ENCODE assay signal across 19 cellular contexts in the genomic region with DNA sequence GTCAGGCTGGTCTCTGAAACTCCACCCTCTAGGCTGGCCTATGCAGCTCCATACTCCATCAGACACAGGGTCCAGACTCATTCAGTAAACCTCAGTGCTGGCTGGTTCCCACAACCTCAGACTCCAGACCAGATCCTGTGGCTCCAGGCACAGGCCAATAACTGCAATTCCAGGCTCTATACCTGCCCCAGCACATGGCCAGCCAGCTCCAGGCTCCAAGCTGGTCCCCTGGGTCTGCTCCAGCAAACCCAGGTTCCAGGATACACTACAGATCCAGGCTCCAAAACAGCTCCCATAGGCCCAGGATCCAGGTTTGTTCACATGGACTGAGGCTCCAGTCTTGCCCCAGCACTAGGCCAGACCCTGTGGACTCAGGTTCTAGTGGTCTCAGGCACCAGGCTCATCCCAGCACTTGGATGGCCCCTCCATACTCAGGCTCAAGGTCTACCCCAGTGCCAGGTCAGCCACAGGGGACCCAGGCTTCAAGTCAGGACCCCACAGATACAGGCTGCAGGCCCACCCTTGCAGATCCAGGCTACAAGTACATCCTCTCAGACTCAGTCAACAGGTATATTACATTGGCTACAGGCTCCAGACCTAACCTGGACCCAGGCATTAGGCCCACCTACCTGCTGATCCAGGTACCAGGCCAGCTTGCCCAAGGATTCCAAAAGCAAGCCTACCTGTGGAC.
DNase-seq lines count a peak whose midpoint lies in the region; ATAC-seq, FAIRE-seq and TF ChIP-seq lines count a peak whose summit lies in the region.
"Had no signal": no experiment of that assay in that cellular context is flagged by ENCODE, and none has a peak within 500 bp of the region (broad histone marks: within the 10 kb centered on the region; RNA-seq: fewer than 3 reads in every experiment).

No MANE protein-coding gene starts in this region.

- DNase-seq in GM12892 (ENCODE audit: insufficient read length) (no peak), IMR-90 (no peak), esophagus muscularis mucosa (ENCODE audit: extremely low spot score) (peak; percentile 84), mesendoderm (no peak), NCI-H1436 (lab: John Stamatoyannopoulos, UW) (no peak), left colon (no peak), NCI-H2227 treated with DMSO at 0.1 percent for 48 hours (lab: John Stamatoyannopoulos, UW) (no peak)
- DNase-seq in stimulated activated CD4-positive, alpha-beta T cell treated with anti-CD3 and anti-CD28 coated beads, Interleukin-4, amount 100 ng/mL, for 1 hour: no peak
- DNase-seq: C1 segment of cervical spinal cord; Calu3; CD4-positive, alpha-beta memory T cell; COR-L47; DMS53; DMS79 treated with DMSO at 0.1 percent for 48 hours; GF-D8; GM23248; H9 had no signal

- BruUV-seq in IMR-90 (replicated peaks; lab: Mats Ljungman, UMichigan): no TSS peak

- H3K9me1 ChIP-seq in IMR-90 (ENCODE audit: insufficient read depth, low read length): 0 out of 2 replicates have a peak, but pooled peaks cover 3% of the 10 kb centered on the region

- POLR2A ChIA-PET in IMR-90 (lab: Charles Lee; ENCODE audit: unreplicated experiment): interaction anchor here (0.6 kb wide), 1 partner anchor 99 kb away, joined by 4 read pairs; no protein-coding TSS in a partner anchor

- H3K4me2 ChIP-seq in IMR-90 (ENCODE audit: low read depth, low read length): no peak overlapping the region
- H3K4me2 ChIP-seq in mesendoderm (ENCODE audit: low read length): no peak overlapping the region

- CTCF ChIA-PET in IMR-90 (lab: Yijun Ruan, JAX): no interaction called here

- H3K9ac ChIP-seq in IMR-90 (ENCODE audit: low read depth, low read length) (no peak overlapping the region), mesendoderm (ENCODE audit: low read length) (no peak overlapping the region)
- H3K9ac ChIP-seq: GM23248 had no signal

- H2BK5ac ChIP-seq in IMR-90 (ENCODE audit: low read depth, low read length, poor library complexity, severe bottlenecking): no peak overlapping the region
- no peak overlapping the region for H2BK5ac ChIP-seq in mesendoderm (ENCODE audit: low read length)

- H2BK120ac ChIP-seq in IMR-90 (ENCODE audit: low read depth, low read length) (no peak overlapping the region), mesendoderm (ENCODE audit: low read depth, low read length) (no peak overlapping the region)

- no peak for TF ChIP-seq RAD21 in IMR-90 (IDR thresholded peaks at IDR 0.05; ENCODE audit: low read length)

- H3K4me3 ChIP-seq in IMR-90 (ENCODE audit: insufficient read depth, low read depth, low read length) (no peak overlapping the region), esophagus muscularis mucosa (no peak overlapping the region), mesendoderm (ENCODE audit: low read length) (no peak overlapping the region)
- H3K4me3 ChIP-seq: GM23248 had no signal

- no peak overlapping the region; the same call in 1 of the 2 replicates for H3K14ac ChIP-seq in IMR-90 (replicated peaks; ENCODE audit: low read depth, low read length)

- H4K5ac ChIP-seq in IMR-90 (ENCODE audit: low read depth, low read length) (no peak overlapping the region), mesendoderm (ENCODE audit: low read length) (no peak overlapping the region)

- no peaks in the 10 kb centered on the region for H4K20me1 ChIP-seq in IMR-90 (ENCODE audit: insufficient read depth, low read length)

- dilution Hi-C loops in IMR-90 (cut with HindIII; ENCODE audit: low sequenced_read_pairs, unreplicated experiment): no loop called here

- H4K91ac ChIP-seq in IMR-90 (ENCODE audit: insufficient read depth, low read depth, low read length): peak overlapping the region; percentile 26; the same call in 1 of the 2 replicates

- TF ChIP-seq EP300 in esophagus muscularis mucosa (IDR thresholded peaks at IDR 0.05): no peak

- TF ChIP-seq POLR2A in GM12892 (IDR thresholded peaks at IDR 0.05; ENCODE audit: low read depth, low read length): no peak
- TF ChIP-seq POLR2A in IMR-90 (IDR thresholded peaks at IDR 0.05; ENCODE audit: low read depth, low read length): no peak
- no peak for TF ChIP-seq POLR2A in esophagus muscularis mucosa (IDR thresholded peaks at IDR 0.05; ENCODE audit: low read depth)

- in situ Hi-C loops in IMR-90 (cut with MboI; ENCODE audit: low sequenced_read_pairs): no loop called here

- no peak overlapping the region for H3K56ac ChIP-seq in IMR-90 (ENCODE audit: extremely low read depth, insufficient read depth, low read length)
- H3K56ac ChIP-seq in mesendoderm (ENCODE audit: low read length): peak overlapping the region; percentile 15

- H4K8ac ChIP-seq in IMR-90 (ENCODE audit: low read depth in 2 of 2, low read length in 2 of 2) (no peak overlapping the region), mesendoderm (ENCODE audit: low read depth, low read length) (no peak overlapping the region)

- peak; percentile 75 for FAIRE-seq in GM12892 (lab: Jason Lieb, UNC)
- FAIRE-seq: GM12891 had no signal

- H3K27me3 ChIP-seq in IMR-90 (ENCODE audit: control insufficient read depth, insufficient read depth, low read length) (no peaks in the 10 kb centered on the region), esophagus muscularis mucosa (no peaks in the 10 kb centered on the region), mesendoderm (ENCODE audit: insufficient read depth, low read length, poor library complexity) (no peaks in the 10 kb centered on the region)

- intact Hi-C loops in IMR-90 (cut with micrococcal nuclease) (no loop called here), esophagus muscularis mucosa (cut with DNase I) (no loop called here), left colon (cut with DNase I, micrococcal nuclease) (no loop called here)

- no peak overlapping the region for H2BK20ac ChIP-seq in IMR-90 (ENCODE audit: low read depth, low read length)

- H3K79me1 ChIP-seq in IMR-90 (ENCODE audit: low read depth in 1 of 2, low read length in 2 of 2) (no peaks in the 10 kb centered on the region), mesendoderm (ENCODE audit: low read length) (no peaks in the 10 kb centered on the region)

- H2BK15ac ChIP-seq in IMR-90 (ENCODE audit: low read depth, low read length) (0 out of 3 replicates have a peak overlapping the region, but pooled peaks have one; percentile 87), mesendoderm (replicated peaks; ENCODE audit: low read depth) (no peak overlapping the region)

- H3K4ac ChIP-seq in IMR-90 (ENCODE audit: low read depth, low read length) (0 out of 2 replicates have a peak overlapping the region, but pooled peaks have one; percentile 43), mesendoderm (ENCODE audit: low read depth, low read length) (no peak overlapping the region)

- no peak overlapping the region for H2AFZ ChIP-seq in IMR-90 (replicated peaks; ENCODE audit: low read length, poor library complexity)
- H2AFZ ChIP-seq: GM23248 had no signal

- 0 out of 2 replicates have a peak overlapping the region, but pooled peaks have one; percentile 20 for H3K18ac ChIP-seq in IMR-90 (ENCODE audit: low read depth, low read length)
- no peak overlapping the region for H3K18ac ChIP-seq in mesendoderm (ENCODE audit: low read length)

- H3K27ac ChIP-seq in IMR-90 (ENCODE audit: insufficient read depth, low read length) (no peak overlapping the region), esophagus muscularis mucosa (replicated peaks in 1 of 4) (no peak overlapping the region), mesendoderm (ENCODE audit: low read depth, low read length) (no peak overlapping the region)
- H3K27ac ChIP-seq: GM23248 had no signal

- H2AK5ac ChIP-seq in IMR-90 (ENCODE audit: low read depth, low read length) (peak overlapping the region; percentile 82; the same call in 1 of the 2 replicates), mesendoderm (ENCODE audit: low read length) (peak overlapping the region; percentile 49)

- no peak overlapping the region for H3K23ac ChIP-seq in IMR-90 (ENCODE audit: low read depth, low read length)
- H3K23ac ChIP-seq in mesendoderm (ENCODE audit: low read length): no peak overlapping the region

- H3K36me3 ChIP-seq in IMR-90 (ENCODE audit: control insufficient read depth, insufficient read depth, low read length) (no peaks in the 10 kb centered on the region), esophagus muscularis mucosa (no peaks in the 10 kb centered on the region), mesendoderm (ENCODE audit: control insufficient read depth, insufficient read depth, low read length) (no peaks in the 10 kb centered on the region)

- no peak overlapping the region for H2AK9ac ChIP-seq in IMR-90 (replicated peaks; ENCODE audit: low read depth, low read length, poor library complexity)

- H3K4me1 ChIP-seq in IMR-90 (ENCODE audit: control insufficient read depth, insufficient read depth, low read length) (peaks cover 11% of the 10 kb centered on the region), esophagus muscularis mucosa (peaks cover 0 to 19% (median 5%) of the 10 kb centered on the region in 4 donors), mesendoderm (ENCODE audit: control insufficient read depth, low read depth, low read length) (no peaks in the 10 kb centered on the region)

- TF ChIP-seq CTCF in IMR-90 (conservative IDR thresholded peaks at IDR 0.05; ENCODE audit: low read depth, low read length) (no peak), esophagus muscularis mucosa (IDR thresholded peaks at IDR 0.05) (no peak)

- no peaks in the 10 kb centered on the region for H3K9me3 ChIP-seq in IMR-90 (ENCODE audit: control insufficient read depth, insufficient read depth, low read length)
- H3K9me3 ChIP-seq in esophagus muscularis mucosa: no peaks in the 10 kb centered on the region

- H3K79me2 ChIP-seq in mesendoderm (ENCODE audit: control insufficient read depth, insufficient read depth, low read length): no peaks in the 10 kb centered on the region

- ATAC-seq in IMR-90 (ENCODE audit: low read depth) (no peak), left colon (no peak)
- ATAC-seq: HCT116 had no signal

TF ChIP-seq in IMR-90, 13 proteins besides CTCF, POLR2A, EP300 and RAD21:
- TF ChIP-seq MXI1 (IDR thresholded peaks at IDR 0.05; ENCODE audit: borderline replicate concordance, low read depth, low read length): no peak
- TF ChIP-seq, protein P1, sequence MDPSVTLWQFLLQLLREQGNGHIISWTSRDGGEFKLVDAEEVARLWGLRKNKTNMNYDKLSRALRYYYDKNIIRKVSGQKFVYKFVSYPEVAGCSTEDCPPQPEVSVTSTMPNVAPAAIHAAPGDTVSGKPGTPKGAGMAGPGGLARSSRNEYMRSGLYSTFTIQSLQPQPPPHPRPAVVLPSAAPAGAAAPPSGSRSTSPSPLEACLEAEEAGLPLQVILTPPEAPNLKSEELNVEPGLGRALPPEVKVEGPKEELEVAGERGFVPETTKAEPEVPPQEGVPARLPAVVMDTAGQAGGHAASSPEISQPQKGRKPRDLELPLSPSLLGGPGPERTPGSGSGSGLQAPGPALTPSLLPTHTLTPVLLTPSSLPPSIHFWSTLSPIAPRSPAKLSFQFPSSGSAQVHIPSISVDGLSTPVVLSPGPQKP (IDR thresholded peaks at IDR 0.05; ENCODE audit: borderline replicate concordance, low read depth, low read length): no peak
- TF ChIP-seq RFX5 (IDR thresholded peaks at IDR 0.05; ENCODE audit: low read depth, low read length): no peak
- TF ChIP-seq NFE2L2 (IDR thresholded peaks at IDR 0.05; ENCODE audit: low read depth, low read length): no peak
- TF ChIP-seq MAZ (IDR thresholded peaks at IDR 0.05; ENCODE audit: borderline replicate concordance, low read depth, low read length): no peak
- no peak for TF ChIP-seq MAFK (IDR thresholded peaks at IDR 0.05; ENCODE audit: low read depth, low read length)
